ENCODE assay signal across 1 cellular context in genomic region chr2:73069041-73069854, GRCh38.
A peak's percentile ranks its signal among the peaks of the same experiment; 100 is the strongest.
TF ChIP-seq lines count a peak whose summit lies in the region.

No MANE protein-coding gene starts in this region.

TF ChIP-seq in K562, 482 proteins besides CTCF, POLR2A, EP300 and RAD21 (continued from another document and continues in another):
- TF ChIP-seq, protein P1, sequence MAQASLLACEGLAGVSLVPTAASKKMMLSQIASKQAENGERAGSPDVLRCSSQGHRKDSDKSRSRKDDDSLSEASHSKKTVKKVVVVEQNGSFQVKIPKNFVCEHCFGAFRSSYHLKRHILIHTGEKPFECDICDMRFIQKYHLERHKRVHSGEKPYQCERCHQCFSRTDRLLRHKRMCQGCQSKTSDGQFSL (CRISPR knock-in tag; IDR thresholded peaks at IDR 0.05): 0 out of 2 replicates have a peak, but pooled peaks have one; percentile 23
- TF ChIP-seq, protein P1 (tag; IDR thresholded peaks at IDR 0.05): no peak
- 0 out of 2 replicates have a peak, but pooled peaks have one; percentile 64 for TF ChIP-seq ZKSCAN8 (CRISPR knock-in tag; IDR thresholded peaks at IDR 0.05)
- TF ChIP-seq STAT5A (IDR thresholded peaks at IDR 0.05; ENCODE audit: borderline replicate concordance, low read length): 0 out of 2 replicates have a peak, but pooled peaks have one; percentile 19
- TF ChIP-seq NCOA6 (IDR thresholded peaks at IDR 0.05): no peak
- TF ChIP-seq MTA2 (IDR thresholded peaks at IDR 0.05; ENCODE audit: low read depth): no peak
- no peak for TF ChIP-seq PTTG1 (tag; IDR thresholded peaks at IDR 0.05; ENCODE audit: low read depth)
- no peak for TF ChIP-seq NBN (IDR thresholded peaks at IDR 0.05; ENCODE audit: low read depth)
- TF ChIP-seq KAT2B (IDR thresholded peaks at IDR 0.05; ENCODE audit: low read depth, low read length): no peak
- TF ChIP-seq, protein P2, sequence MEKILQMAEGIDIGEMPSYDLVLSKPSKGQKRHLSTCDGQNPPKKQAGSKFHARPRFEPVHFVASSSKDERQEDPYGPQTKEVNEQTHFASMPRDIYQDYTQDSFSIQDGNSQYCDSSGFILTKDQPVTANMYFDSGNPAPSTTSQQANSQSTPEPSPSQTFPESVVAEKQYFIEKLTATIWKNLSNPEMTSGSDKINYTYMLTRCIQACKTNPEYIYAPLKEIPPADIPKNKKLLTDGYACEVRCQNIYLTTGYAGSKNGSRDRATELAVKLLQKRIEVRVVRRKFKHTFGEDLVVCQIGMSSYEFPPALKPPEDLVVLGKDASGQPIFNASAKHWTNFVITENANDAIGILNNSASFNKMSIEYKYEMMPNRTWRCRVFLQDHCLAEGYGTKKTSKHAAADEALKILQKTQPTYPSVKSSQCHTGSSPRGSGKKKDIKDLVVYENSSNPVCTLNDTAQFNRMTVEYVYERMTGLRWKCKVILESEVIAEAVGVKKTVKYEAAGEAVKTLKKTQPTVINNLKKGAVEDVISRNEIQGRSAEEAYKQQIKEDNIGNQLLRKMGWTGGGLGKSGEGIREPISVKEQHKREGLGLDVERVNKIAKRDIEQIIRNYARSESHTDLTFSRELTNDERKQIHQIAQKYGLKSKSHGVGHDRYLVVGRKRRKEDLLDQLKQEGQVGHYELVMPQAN (IDR thresholded peaks at IDR 0.05; ENCODE audit: borderline replicate concordance): 0 out of 2 replicates have a peak, but pooled peaks have one; percentile 11
- TF ChIP-seq RHOXF2B (CRISPR knock-in tag; conservative IDR thresholded peaks at IDR 0.05): no peak
- no peak for TF ChIP-seq PBX2 (CRISPR knock-in tag; IDR thresholded peaks at IDR 0.05; ENCODE audit: low read depth)
- TF ChIP-seq PBX2 (tag; conservative IDR thresholded peaks at IDR 0.05; ENCODE audit: low read depth): peak; percentile 82
- peak; percentile 10; the same call in 1 of the 2 replicates for TF ChIP-seq ARID3A (IDR thresholded peaks at IDR 0.05; ENCODE audit: borderline replicate concordance, low read depth, low read length)
- no peak for TF ChIP-seq ZNF282 (CRISPR knock-in tag; IDR thresholded peaks at IDR 0.05)
- peak; percentile 79 for TF ChIP-seq ZBTB5 (IDR thresholded peaks at IDR 0.05)
- peak; percentile 40; the same call in 1 of the 2 replicates for TF ChIP-seq SMARCC2 (IDR thresholded peaks at IDR 0.05; ENCODE audit: low read depth)
- peak in 1 of 2 experiments; percentile 39; a peak in 1 of 4 replicates for TF ChIP-seq TBL1XR1 (IDR thresholded peaks at IDR 0.05; ENCODE audit: low read length in 2 of 2)
- TF ChIP-seq, protein P3, sequence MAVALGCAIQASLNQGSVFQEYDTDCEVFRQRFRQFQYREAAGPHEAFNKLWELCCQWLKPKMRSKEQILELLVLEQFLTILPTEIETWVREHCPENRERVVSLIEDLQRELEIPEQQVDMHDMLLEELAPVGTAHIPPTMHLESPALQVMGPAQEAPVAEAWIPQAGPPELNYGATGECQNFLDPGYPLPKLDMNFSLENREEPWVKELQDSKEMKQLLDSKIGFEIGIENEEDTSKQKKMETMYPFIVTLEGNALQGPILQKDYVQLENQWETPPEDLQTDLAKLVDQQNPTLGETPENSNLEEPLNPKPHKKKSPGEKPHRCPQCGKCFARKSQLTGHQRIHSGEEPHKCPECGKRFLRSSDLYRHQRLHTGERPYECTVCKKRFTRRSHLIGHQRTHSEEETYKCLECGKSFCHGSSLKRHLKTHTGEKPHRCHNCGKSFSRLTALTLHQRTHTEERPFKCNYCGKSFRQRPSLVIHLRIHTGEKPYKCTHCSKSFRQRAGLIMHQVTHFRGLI (CRISPR knock-in tag; IDR thresholded peaks at IDR 0.05): no peak
- peak; percentile 43 to 53; a peak in 1 of 4 replicates for TF ChIP-seq ARNT (IDR thresholded peaks at IDR 0.05)
- no peak for TF ChIP-seq CTBP1 (IDR thresholded peaks at IDR 0.05; ENCODE audit: borderline replicate concordance)
- TF ChIP-seq IRF2 (CRISPR knock-in tag; IDR thresholded peaks at IDR 0.05): no peak
- peak; percentile 31; the same call in 1 of the 2 replicates for TF ChIP-seq POLR2AphosphoS5 (IDR thresholded peaks at IDR 0.05; ENCODE audit: control insufficient read depth, insufficient read depth, low read depth, low read length)
- peak; percentile 41 to 46; a peak in 1 of 4 replicates for TF ChIP-seq MNT (conservative IDR thresholded peaks at IDR 0.05)
- TF ChIP-seq HDAC8 (tag; IDR thresholded peaks at IDR 0.05): no peak
- no peak for TF ChIP-seq ZBTB1 (CRISPR knock-in tag; IDR thresholded peaks at IDR 0.05; ENCODE audit: borderline replicate concordance, low read depth)
- peak; percentile 10; the same call in 1 of the 2 replicates for TF ChIP-seq RAD51 (IDR thresholded peaks at IDR 0.05; ENCODE audit: borderline replicate concordance, low read depth)
- TF ChIP-seq SMAD4 (CRISPR knock-in tag; conservative IDR thresholded peaks at IDR 0.05): peak; percentile 45; the same call in 1 of the 2 replicates
- TF ChIP-seq KDM1A (IDR thresholded peaks at IDR 0.05): 0 out of 4 replicates have a peak, but pooled peaks of 1 of the 2 experiments have one; percentile 34
- TF ChIP-seq ZBTB7A (IDR thresholded peaks at IDR 0.05; ENCODE audit: borderline replicate concordance, control insufficient read depth, low read depth, low read length): peak; percentile 35; the same call in 1 of the 2 replicates
- TF ChIP-seq TAF15 (IDR thresholded peaks at IDR 0.05; ENCODE audit: low read depth, low read length): no peak
- no peak for TF ChIP-seq NFE2L1 (tag; IDR thresholded peaks at IDR 0.05; ENCODE audit: borderline replicate concordance, low read depth)
- TF ChIP-seq, protein P4, sequence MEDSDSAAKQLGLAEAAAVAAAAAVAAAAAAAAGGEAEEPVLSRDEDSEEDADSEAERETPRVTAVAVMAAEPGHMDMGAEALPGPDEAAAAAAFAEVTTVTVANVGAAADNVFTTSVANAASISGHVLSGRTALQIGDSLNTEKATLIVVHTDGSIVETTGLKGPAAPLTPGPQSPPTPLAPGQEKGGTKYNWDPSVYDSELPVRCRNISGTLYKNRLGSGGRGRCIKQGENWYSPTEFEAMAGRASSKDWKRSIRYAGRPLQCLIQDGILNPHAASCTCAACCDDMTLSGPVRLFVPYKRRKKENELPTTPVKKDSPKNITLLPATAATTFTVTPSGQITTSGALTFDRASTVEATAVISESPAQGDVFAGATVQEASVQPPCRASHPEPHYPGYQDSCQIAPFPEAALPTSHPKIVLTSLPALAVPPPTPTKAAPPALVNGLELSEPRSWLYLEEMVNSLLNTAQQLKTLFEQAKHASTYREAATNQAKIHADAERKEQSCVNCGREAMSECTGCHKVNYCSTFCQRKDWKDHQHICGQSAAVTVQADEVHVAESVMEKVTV (CRISPR knock-in tag; IDR thresholded peaks at IDR 0.05): no peak
- TF ChIP-seq, protein P5, sequence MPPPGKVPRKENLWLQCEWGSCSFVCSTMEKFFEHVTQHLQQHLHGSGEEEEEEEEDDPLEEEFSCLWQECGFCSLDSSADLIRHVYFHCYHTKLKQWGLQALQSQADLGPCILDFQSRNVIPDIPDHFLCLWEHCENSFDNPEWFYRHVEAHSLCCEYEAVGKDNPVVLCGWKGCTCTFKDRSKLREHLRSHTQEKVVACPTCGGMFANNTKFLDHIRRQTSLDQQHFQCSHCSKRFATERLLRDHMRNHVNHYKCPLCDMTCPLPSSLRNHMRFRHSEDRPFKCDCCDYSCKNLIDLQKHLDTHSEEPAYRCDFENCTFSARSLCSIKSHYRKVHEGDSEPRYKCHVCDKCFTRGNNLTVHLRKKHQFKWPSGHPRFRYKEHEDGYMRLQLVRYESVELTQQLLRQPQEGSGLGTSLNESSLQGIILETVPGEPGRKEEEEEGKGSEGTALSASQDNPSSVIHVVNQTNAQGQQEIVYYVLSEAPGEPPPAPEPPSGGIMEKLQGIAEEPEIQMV (tag; conservative IDR thresholded peaks at IDR 0.05; ENCODE audit: low read depth): 0 out of 2 replicates have a peak, but pooled peaks have one; percentile 54
- peak in 1 of 2 experiments; percentile 43; a peak in 1 of 4 replicates for TF ChIP-seq HDAC1 (IDR thresholded peaks at IDR 0.05)
- no peak for TF ChIP-seq USF1 (CRISPR knock-in tag; IDR thresholded peaks at IDR 0.05)
- TF ChIP-seq ZNF77 (CRISPR knock-in tag; IDR thresholded peaks at IDR 0.05): no peak
